9 cellular contexts compared by ENCODE assay signal in the genomic region with DNA sequence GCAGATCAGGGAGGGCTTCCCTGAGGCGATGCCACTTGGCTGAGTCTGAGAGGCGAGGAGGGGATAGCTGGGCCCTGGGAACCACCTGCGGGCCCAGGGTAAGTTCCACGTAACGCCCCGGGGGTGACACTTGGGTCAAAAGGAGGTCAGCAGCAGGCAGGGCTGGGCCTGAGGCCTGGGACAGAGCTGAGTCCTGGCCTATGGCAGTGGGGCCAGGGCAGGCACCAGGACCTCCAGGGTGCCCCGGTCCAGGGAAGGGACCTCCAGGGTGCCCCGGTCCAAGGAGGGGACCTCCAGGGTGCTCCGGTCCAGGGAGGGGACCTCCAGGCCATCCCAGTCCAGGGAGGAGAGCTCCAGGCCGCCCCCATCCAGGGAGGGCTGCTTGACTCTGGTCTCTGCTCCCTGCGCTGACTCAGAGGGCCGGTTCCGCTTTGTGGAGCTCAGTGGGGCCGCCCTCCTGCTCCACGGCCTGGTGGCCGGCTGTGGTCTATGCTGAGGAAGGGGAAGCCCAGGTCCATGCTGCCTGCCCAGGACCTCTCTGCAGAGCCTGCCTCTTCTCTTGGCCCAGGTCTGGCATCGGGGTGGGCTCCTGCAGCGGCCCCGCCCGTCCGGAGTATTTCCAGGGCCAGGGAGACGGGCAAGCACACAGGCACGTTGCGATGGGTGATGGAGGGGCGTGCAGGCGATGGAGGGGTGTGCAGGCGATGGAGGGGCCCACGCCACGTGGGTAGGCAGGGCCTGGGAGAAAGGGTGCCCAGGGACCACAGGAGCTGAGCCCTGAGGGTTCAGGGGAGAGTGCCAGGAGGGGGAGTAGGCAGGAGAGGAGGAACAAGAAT. TPM values are rescaled to one million over a fixed set of nuclear protein-coding genes. Genes with fewer than 3 reads are reported as not detected.
DNase-seq lines count a peak whose midpoint lies in the region; TF ChIP-seq lines count a peak whose summit lies in the region.
"Had no signal": no experiment of that assay in that cellular context is flagged by ENCODE, and none has a peak within 500 bp of the region (broad histone marks: within the 10 kb centered on the region; RNA-seq: fewer than 3 reads in every experiment).

No MANE protein-coding gene starts in this region.

- peak overlapping the region; percentile 93 for H2BK5ac ChIP-seq in mesenchymal stem cell (ENCODE audit: low read depth, low read length, poor library complexity, severe bottlenecking)

- no peak for TF ChIP-seq CTCF in choroid plexus epithelial cell (conservative IDR thresholded peaks at IDR 0.05; ENCODE audit: low read depth, low read length)
- TF ChIP-seq CTCF in uterus (IDR thresholded peaks at IDR 0.05) = no peak
- TF ChIP-seq CTCF in smooth muscle cell (IDR thresholded peaks at IDR 0.05; ENCODE audit: borderline replicate concordance, insufficient read depth, poor library complexity, severe bottlenecking) = no peak

- H2BK120ac ChIP-seq in mesenchymal stem cell (ENCODE audit: low read depth, low read length) = peak overlapping the region; percentile 95

- no peak overlapping the region for H3K4me2 ChIP-seq in mesenchymal stem cell (ENCODE audit: low read length, poor library complexity, severe bottlenecking)
- H3K4me2 ChIP-seq in smooth muscle cell = no peak overlapping the region

- peak overlapping the region; percentile 60 for H2AFZ ChIP-seq in mesenchymal stem cell (ENCODE audit: low read depth, low read length)
- H2AFZ ChIP-seq in smooth muscle cell (ENCODE audit: low read depth) = no peak overlapping the region

- peak overlapping the region; percentile 98 for H2AK5ac ChIP-seq in mesenchymal stem cell (ENCODE audit: low read length, severe bottlenecking)

- no peaks in the 10 kb centered on the region for H3K36me3 ChIP-seq in MG63
- no peaks in the 10 kb centered on the region for H3K36me3 ChIP-seq in mesenchymal stem cell (ENCODE audit: control insufficient read depth in 1 of 2, insufficient read depth in 2 of 2, low read depth in 1 of 2, low read length in 2 of 2)
- H3K36me3 ChIP-seq in uterus = no peaks in the 10 kb centered on the region
- H3K36me3 ChIP-seq in smooth muscle cell (ENCODE audit: low read depth) = no peaks in the 10 kb centered on the region

- peak overlapping the region; percentile 99 to 100 for H2BK12ac ChIP-seq in mesenchymal stem cell (ENCODE audit: low read length in 2 of 2)

- peaks cover 2% of the 10 kb centered on the region for H3K79me1 ChIP-seq in mesenchymal stem cell (replicated peaks; ENCODE audit: low read length, poor library complexity, severe bottlenecking)

- H3K4me1 ChIP-seq in mesenchymal stem cell (ENCODE audit: control insufficient read depth, insufficient read depth, low read depth, low read length) (peaks cover 59% of the 10 kb centered on the region), uterus (peaks cover 0 to 24% of the 10 kb centered on the region in 2 donors), smooth muscle cell (ENCODE audit: low read depth) (no peaks in the 10 kb centered on the region)

- peak overlapping the region in 1 of 2 experiments; percentile 93 for H3K23ac ChIP-seq in mesenchymal stem cell (ENCODE audit: low read length in 2 of 2)

- no peaks in the 10 kb centered on the region for H3K9me3 Mint-ChIP-seq in activated CD4-positive, alpha-beta T cell treated with anti-CD3 and anti-CD28 coated beads, Interleukin-2, amount 10 ng/mL, durations not matched to agents 24 days and 14 days
- H3K9me3 Mint-ChIP-seq: T-helper 1 cell treated with Interleukin-12 subunit alpha and Interleukin-12 subunit beta and Interleukin-4 antibody, amounts not matched to agents 30 μg/mL and 1 μg/mL, for 36 hours had no signal

- H3K36me3 Mint-ChIP-seq in activated CD4-positive, alpha-beta T cell treated with anti-CD3 and anti-CD28 coated beads, Interleukin-2, amount 10 ng/mL, durations not matched to agents 24 days and 14 days (ENCODE audit: low read depth) = no peaks in the 10 kb centered on the region

- WGBS in mesenchymal stem cell = 74% methylated on average over 29 of the region's 29 CpGs
- WGBS in smooth muscle cell (ENCODE audit: low lambda C conversion rate) = 90% methylated on average over 29 of the region's 29 CpGs

- peak overlapping the region; percentile 94 to 100 for H3K4ac ChIP-seq in mesenchymal stem cell (ENCODE audit: low read depth in 1 of 2, low read length in 2 of 2)

- no peak overlapping the region for H3K4me3 Mint-ChIP-seq in activated CD4-positive, alpha-beta T cell treated with anti-CD3 and anti-CD28 coated beads, Interleukin-2, amount 10 ng/mL, durations not matched to agents 24 days and 14 days
- H3K4me3 Mint-ChIP-seq: T-helper 1 cell treated with Interleukin-12 subunit alpha and Interleukin-12 subunit beta and Interleukin-4 antibody, amounts not matched to agents 30 μg/mL and 1 μg/mL, for 36 hours had no signal

- H4K8ac ChIP-seq in mesenchymal stem cell (ENCODE audit: low read length) = peak overlapping the region; percentile 96

- H3K18ac ChIP-seq in mesenchymal stem cell (ENCODE audit: low read depth in 1 of 2, low read length in 2 of 2) = peak overlapping the region; percentile 89 to 100

- peak overlapping the region; percentile 85 for H3K27ac ChIP-seq in mesenchymal stem cell (ENCODE audit: low read length, poor library complexity, severe bottlenecking)
- peak overlapping the region; percentile 72 to 75 for H3K27ac ChIP-seq in uterus
- no peak overlapping the region for H3K27ac ChIP-seq in smooth muscle cell (ENCODE audit: low read depth)

- peaks cover 5% of the 10 kb centered on the region for H3K27me3 Mint-ChIP-seq in activated CD4-positive, alpha-beta T cell treated with anti-CD3 and anti-CD28 coated beads, Interleukin-2, amount 10 ng/mL, durations not matched to agents 24 days and 14 days

- no peaks in the 10 kb centered on the region for H3K79me2 ChIP-seq in smooth muscle cell (ENCODE audit: low read depth)

- H3F3A ChIP-seq in smooth muscle cell (ENCODE audit: low read depth) = no peaks in the 10 kb centered on the region

- DNase-seq in MG63 (peak; percentile 43), choroid plexus epithelial cell (ENCODE audit: low read depth) (peak; percentile 62), mesenchymal stem cell (peak; percentile 79), uterus (peak; percentile 51 to 66), smooth muscle cell (lab: John Stamatoyannopoulos, UW; ENCODE audit: unreplicated experiment) (no peak)
- no peak for DNase-seq in activated CD4-positive, alpha-beta T cell treated with anti-CD3 and anti-CD28 coated beads, Interleukin-2, amount 10 ng/mL, durations not matched to agents 24 days and 14 days
- no peak for DNase-seq in effector CD4-positive, alpha-beta T cell
- DNase-seq: stimulated activated CD4-positive, alpha-beta T cell treated with anti-CD3 and anti-CD28 coated beads, Interleukin-4, amount 100 ng/mL, for 24 hours had no signal

- peak overlapping the region; percentile 88 for H3K9ac ChIP-seq in mesenchymal stem cell (ENCODE audit: low read length)
- H3K9ac ChIP-seq in smooth muscle cell (ENCODE audit: low read depth) = no peak overlapping the region

- H3K27me3 ChIP-seq in MG63 = no peaks in the 10 kb centered on the region
- H3K27me3 ChIP-seq in mesenchymal stem cell (ENCODE audit: control insufficient read depth in 1 of 2, insufficient read depth in 1 of 2, low read length in 2 of 2) = peaks cover 0 to 9% of the 10 kb centered on the region in 2 experiments
- H3K27me3 ChIP-seq in uterus = no peaks in the 10 kb centered on the region
- no peaks in the 10 kb centered on the region for H3K27me3 ChIP-seq in smooth muscle cell (ENCODE audit: low read depth)

- no peaks in the 10 kb centered on the region for H4K20me1 ChIP-seq in smooth muscle cell (ENCODE audit: low read depth)

- TF ChIP-seq POLR2A in uterus (IDR thresholded peaks at IDR 0.05) = peak in 1 of 2 donors; percentile 11

- no peak overlapping the region for H3K27ac Mint-ChIP-seq in activated CD4-positive, alpha-beta T cell treated with anti-CD3 and anti-CD28 coated beads, Interleukin-2, amount 10 ng/mL, durations not matched to agents 24 days and 14 days
- H3K27ac Mint-ChIP-seq: T-helper 1 cell treated with Interleukin-12 subunit alpha and Interleukin-12 subunit beta and Interleukin-4 antibody, amounts not matched to agents 30 μg/mL and 1 μg/mL, for 36 hours had no signal

- intact Hi-C loops in uterus (cut with DNase I; ENCODE audit: low total_unique reads) = loop anchor here (10.0 kb wide), 1 partner anchor 328 kb away; no protein-coding TSS in a partner anchor
- intact Hi-C loops in activated CD4-positive, alpha-beta T cell treated with anti-CD3 and anti-CD28 coated beads, Interleukin-2, amount 10 ng/mL, durations not matched to agents 24 days and 14 days (cut with micrococcal nuclease) = no loop called here

- H3K9me3 ChIP-seq in MG63 (no peaks in the 10 kb centered on the region), mesenchymal stem cell (ENCODE audit: control insufficient read depth, low read length) (no peaks in the 10 kb centered on the region), uterus (no peaks in the 10 kb centered on the region), smooth muscle cell (replicated peaks; ENCODE audit: low read depth) (no peaks in the 10 kb centered on the region)

- H3K4me3 ChIP-seq in MG63 = no peak overlapping the region
- H3K4me3 ChIP-seq in choroid plexus epithelial cell (ENCODE audit: low read depth, low read length) = no peak overlapping the region
- peak overlapping the region in 1 of 2 experiments; percentile 75 for H3K4me3 ChIP-seq in mesenchymal stem cell (ENCODE audit: insufficient read depth in 1 of 2, low read depth in 1 of 2, low read length in 2 of 2)
- H3K4me3 ChIP-seq in uterus = no peak overlapping the region
- no peak overlapping the region for H3K4me3 ChIP-seq in smooth muscle cell

- peak overlapping the region in 1 of 2 experiments; percentile 99 for H3K14ac ChIP-seq in mesenchymal stem cell (ENCODE audit: low read length in 2 of 2)

- no peaks in the 10 kb centered on the region for H3K4me1 Mint-ChIP-seq in activated CD4-positive, alpha-beta T cell treated with anti-CD3 and anti-CD28 coated beads, Interleukin-2, amount 10 ng/mL, durations not matched to agents 24 days and 14 days

- H2BK15ac ChIP-seq in mesenchymal stem cell (ENCODE audit: low read depth, poor library complexity, severe bottlenecking) = peak overlapping the region; percentile 94

- peak overlapping the region; percentile 100 for H4K91ac ChIP-seq in mesenchymal stem cell (ENCODE audit: low read length)

RNA-seq across cellular contexts. Expression of gene WNT7B, which starts 19.5 kb away (rescaled TPM):
- 5.6 and 7.9 TPM in 2 replicates for total RNA-seq in MG63 (2014; rRNA removed; shearing (Covaris generic); ENCODE audit: low replicate concordance)
- not detected for polyA plus RNA-seq in mesenchymal stem cell (2013, experiment 1 of 2)
- polyA plus RNA-seq in mesenchymal stem cell (2013, experiment 2 of 2) = not detected
- under 1 TPM in 1 of 4 donors, not detected in 3; 0.41 TPM for total RNA-seq in uterus
- 0.45 and 1.6 TPM in 2 replicates for total RNA-seq in smooth muscle cell
- 0.69 and 3.2 TPM in 2 replicates for polyA plus RNA-seq in smooth muscle cell
- not detected in 2 replicates for total RNA-seq in activated CD4-positive, alpha-beta T cell treated with anti-CD3 and anti-CD28 coated beads, Interleukin-2, amount 10 ng/mL, durations not matched to agents 24 days and 14 days

Comparison
In these comparisons a context has a peak if more than half of its experiments do, and no peak if none do; other contexts are left out.
1. DNase-seq: peak in MG63 (single experiment), choroid plexus epithelial cell (single experiment), mesenchymal stem cell (single experiment) and uterus (2 of 2); none in smooth muscle cell (single experiment), activated CD4-positive, alpha-beta T cell treated with anti-CD3 and anti-CD28 coated beads, Interleukin-2, amount 10 ng/mL, durations not matched to agents 24 days and 14 days (single experiment) and effector CD4-positive, alpha-beta T cell (single experiment).